1 cellular context compared by ENCODE assay signal in the genomic region with DNA sequence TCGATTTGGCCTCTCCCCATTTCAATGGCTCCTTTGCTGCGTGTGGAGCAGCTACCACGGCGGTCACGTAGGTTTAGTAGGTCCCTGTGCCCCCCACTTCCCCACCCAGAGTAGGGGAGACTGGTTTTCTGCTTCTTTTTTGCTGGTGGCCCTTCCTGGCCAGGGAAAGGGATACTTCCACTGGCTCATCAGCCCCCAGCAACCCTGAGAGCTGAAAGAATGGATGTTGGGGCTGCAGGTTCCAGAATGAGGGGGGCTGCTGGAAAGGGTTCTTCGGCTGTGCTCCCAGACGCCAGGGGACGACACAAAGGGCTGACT.
TF ChIP-seq lines count a peak whose summit lies in the region.

No MANE protein-coding gene starts in this region.

TF ChIP-seq in IMR-90, 13 proteins besides CTCF, POLR2A, EP300 and RAD21 (continued from another document):
- TF ChIP-seq, protein P1, sequence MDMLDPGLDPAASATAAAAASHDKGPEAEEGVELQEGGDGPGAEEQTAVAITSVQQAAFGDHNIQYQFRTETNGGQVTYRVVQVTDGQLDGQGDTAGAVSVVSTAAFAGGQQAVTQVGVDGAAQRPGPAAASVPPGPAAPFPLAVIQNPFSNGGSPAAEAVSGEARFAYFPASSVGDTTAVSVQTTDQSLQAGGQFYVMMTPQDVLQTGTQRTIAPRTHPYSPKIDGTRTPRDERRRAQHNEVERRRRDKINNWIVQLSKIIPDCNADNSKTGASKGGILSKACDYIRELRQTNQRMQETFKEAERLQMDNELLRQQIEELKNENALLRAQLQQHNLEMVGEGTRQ (IDR thresholded peaks at IDR 0.05; ENCODE audit: low read depth, low read length), result no peak
